Comparison of ENCODE assay signal across 28 cellular contexts in the genomic region with DNA sequence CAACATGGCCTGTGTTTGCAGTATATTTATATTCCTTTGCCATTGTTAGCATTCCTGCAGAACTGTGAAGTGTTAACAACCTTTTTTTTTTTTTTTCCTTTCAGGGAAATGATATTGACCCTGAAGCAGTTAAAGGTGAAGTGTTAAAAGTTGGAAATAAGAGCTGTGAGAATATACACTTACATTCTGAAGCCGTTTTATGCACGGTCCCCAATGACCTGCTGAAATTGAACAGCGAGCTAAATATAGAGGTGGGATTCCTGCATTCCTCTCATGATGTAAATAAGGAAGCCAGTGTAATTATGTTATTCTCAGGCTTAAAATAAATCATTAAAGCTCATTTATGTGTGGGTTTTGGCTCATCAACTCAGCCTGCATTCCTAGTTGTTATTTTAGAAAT.
"Had no signal": no experiment of that assay in that cellular context is flagged by ENCODE, and none has a peak within 500 bp of the region (broad histone marks: within the 10 kb centered on the region; RNA-seq: fewer than 3 reads in every experiment).

No MANE protein-coding gene starts in this region.

- H3K4me2 ChIP-seq: hepatocyte, neural progenitor cell had no signal

- H3K4me1 ChIP-seq: neural progenitor cell, parathyroid adenoma, right atrium auricular region, spleen, uterus had no signal

- H3K9ac ChIP-seq: neural progenitor cell, parathyroid adenoma had no signal

- H3K4me3 ChIP-seq: hepatocyte, left lung, lower lobe of right lung, neural progenitor cell, psoas muscle, right atrium auricular region, spleen, tibial nerve, uterus had no signal

- H3K36me3 ChIP-seq: left lung, lower lobe of right lung, neural progenitor cell, neutrophil, right atrium auricular region, spleen, uterus had no signal

- H2AFZ ChIP-seq: hepatocyte, neural progenitor cell, parathyroid adenoma had no signal

- H3K27ac ChIP-seq: hepatocyte, left lung, lower lobe of right lung, neural progenitor cell, neutrophil, parathyroid adenoma, psoas muscle, right atrium auricular region, spleen, tibial nerve, uterus had no signal

- DNase-seq: islet precursor cell; left cardiac atrium; left lung; lower lobe of right lung; mammary epithelial cell; mesendoderm; naive B cell; natural killer cell; nephron progenitor cell; occipital lobe; psoas muscle; small intestine; spleen; stimulated activated CD4-positive, alpha-beta T cell treated with anti-CD3 and anti-CD28 coated beads, Interleukin-2, amount 100 ng/mL, for 48 hours; stimulated activated CD4-positive, alpha-beta T cell treated with anti-CD3 and anti-CD28 coated beads, Interleukin-4, amount 100 ng/mL, for 4 hours; stimulated activated CD8-positive, alpha-beta memory T cell treated with anti-CD3 and anti-CD28 coated beads, Interleukin-4, amount 100 ng/mL, for 48 hours; stimulated activated naive CD4-positive, alpha-beta T cell treated with Interleukin-2 at 50 U/mL for 16 hours; stimulated activated naive CD8-positive, alpha-beta T cell treated with anti-CD3 and anti-CD28 coated beads, Interleukin-15, amount 100 ng/mL, for 72 hours; substantia nigra; uterus had no signal

- ATAC-seq: left cardiac atrium; left lung; lower lobe of right lung; natural killer cell; psoas muscle; sciatic nerve; stimulated activated memory B cell treated with anti-CD40 and anti-IgM and Interleukin-4, amounts not matched to agents 10 μg/mL and 1 μg/mL and 100 μg/mL, for 72 hours; stimulated activated naive CD8-positive, alpha-beta T cell treated with anti-CD3 and anti-CD28 coated beads, Interleukin-15, amount 100 ng/mL, for 72 hours had no signal

- H3K9me3 ChIP-seq: left lung, lower lobe of right lung, neutrophil, psoas muscle, right atrium auricular region, spleen, tibial nerve, uterus had no signal

- H3K27me3 ChIP-seq: hepatocyte, left lung, neural progenitor cell, neutrophil, right atrium auricular region, tibial nerve, uterus had no signal
